ENCODE assay signal across 8 cellular contexts in the genomic region with DNA sequence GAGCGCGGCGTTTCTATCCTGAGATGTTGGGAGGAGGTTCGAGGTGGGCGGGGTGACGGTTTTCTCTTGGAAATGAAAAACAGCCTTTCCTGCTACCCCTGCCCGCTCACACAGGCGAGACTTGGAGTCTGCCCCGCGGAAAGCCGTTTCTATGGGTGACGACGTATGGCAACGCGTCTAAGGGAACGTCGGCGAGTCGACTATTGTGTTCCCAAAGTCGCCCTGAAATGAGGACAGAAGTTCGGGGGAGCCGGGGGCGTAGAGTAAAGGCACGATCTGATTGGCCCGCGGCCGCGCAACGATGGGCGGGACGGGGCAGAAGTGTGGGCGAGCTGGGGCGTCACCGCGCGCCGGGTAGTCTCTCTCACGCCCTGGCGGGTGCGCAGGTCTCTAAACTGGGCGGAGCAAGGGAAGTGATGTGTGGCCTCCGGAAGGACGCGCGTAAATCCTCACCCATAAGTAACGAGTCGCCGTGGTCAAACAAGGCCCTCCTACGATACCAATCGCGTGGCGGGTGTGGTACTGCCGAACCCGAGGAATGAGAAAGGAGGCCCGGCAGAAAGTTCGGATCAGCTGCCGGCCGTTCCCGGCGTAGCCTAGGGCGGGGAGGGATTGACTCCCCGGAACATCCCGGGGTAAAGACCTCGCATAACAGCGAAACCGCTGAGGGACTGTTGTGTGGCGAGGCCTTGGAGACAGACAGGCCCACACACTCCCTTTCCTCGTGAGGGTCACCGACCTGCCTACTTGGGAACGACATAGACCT.
DNase-seq lines count a peak whose midpoint lies in the region; ATAC-seq and TF ChIP-seq lines count a peak whose summit lies in the region.

No MANE protein-coding gene starts in this region.

- H4K20me1 ChIP-seq in DND-41 (ENCODE audit: insufficient read depth, low read length) = no peaks in the 10 kb centered on the region

- no peaks in the 10 kb centered on the region for H3K27me3 ChIP-seq in DND-41 (ENCODE audit: insufficient read depth, low read length, poor library complexity)
- no peaks in the 10 kb centered on the region for H3K27me3 ChIP-seq in Peyer's patch
- H3K27me3 ChIP-seq in esophagus squamous epithelium = no peaks in the 10 kb centered on the region

- no peaks in the 10 kb centered on the region for H3K79me2 ChIP-seq in DND-41 (ENCODE audit: insufficient read depth, low read length)

- peak overlapping the region; percentile 96 for H2AFZ ChIP-seq in DND-41 (ENCODE audit: low read depth, low read length)

- peak overlapping the region; percentile 61 for H3K9ac ChIP-seq in DND-41 (ENCODE audit: low read depth, low read length)

- DNase-seq in DND-41 (peak; percentile 91), Peyer's patch (peak; percentile 95 to 99 (median 97)), activated T-helper 1 cell treated with Interleukin-2 at 50 U/mL for 16 hours (ENCODE audit: low read depth) (peak; percentile 85), esophagus squamous epithelium (lab: John Stamatoyannopoulos, UW) (peak; percentile 88), myocyte (ENCODE audit: low read depth) (peak; percentile 98)
- peak; percentile 95 to 96 for DNase-seq in stimulated activated CD8-positive, alpha-beta memory T cell treated with anti-CD3 and anti-CD28 coated beads, Interleukin-7, amount 100 ng/mL, for 4 hours (ENCODE audit: low read depth in 2 of 2)

- TF ChIP-seq CTCF in DND-41 (IDR thresholded peaks at IDR 0.05; ENCODE audit: borderline replicate concordance, extremely low read depth, low read length, poor library complexity, severe bottlenecking) (no peak), Peyer's patch (IDR thresholded peaks at IDR 0.05) (peak in 1 of 6 experiments; percentile 2), esophagus squamous epithelium (IDR thresholded peaks at IDR 0.05) (peak in 1 of 6 experiments; percentile 5)

- TF ChIP-seq POLR2A in Peyer's patch (IDR thresholded peaks at IDR 0.05) (peak; percentile 65 to 78), esophagus squamous epithelium (IDR thresholded peaks at IDR 0.05) (peak in 3 of 4 donors; percentile 76 to 86 (median 86))

- peak overlapping the region; percentile 44 to 73; a peak in 3 of 4 replicates for H3K4me3 ChIP-seq in DND-41 (ENCODE audit: low read depth in 1 of 2, low read length in 2 of 2)
- H3K4me3 ChIP-seq in Peyer's patch = peak overlapping the region; percentile 62 to 82 (median 67)
- peak overlapping the region; percentile 57 to 92 (median 70) for H3K4me3 ChIP-seq in esophagus squamous epithelium

- peaks cover 15% of the 10 kb centered on the region for H3K4me1 ChIP-seq in DND-41 (ENCODE audit: insufficient read depth, low read length)
- peaks cover 0 to 3% (median 0%) of the 10 kb centered on the region in 4 donors for H3K4me1 ChIP-seq in Peyer's patch
- H3K4me1 ChIP-seq in esophagus squamous epithelium = peaks cover 0 to 14% (median 0%) of the 10 kb centered on the region in 3 donors

- WGBS in esophagus squamous epithelium, 2 donors = 5 to 7% methylated on average over 11 to 18 of the region's 70 CpGs

- intact Hi-C loops in esophagus squamous epithelium (cut with DNase I) = loop anchor here (5.0 kb wide), 1 partner anchor 227 kb away; the partner anchor contains the start of gene XPO1

- H3K36me3 ChIP-seq in DND-41 (ENCODE audit: insufficient read depth, low read length) (no peaks in the 10 kb centered on the region), KOPT-K1 (ENCODE audit: insufficient read depth, low read length) (no peaks in the 10 kb centered on the region), Peyer's patch (no peaks in the 10 kb centered on the region), esophagus squamous epithelium (no peaks in the 10 kb centered on the region)

- H3K9me3 ChIP-seq in DND-41 (ENCODE audit: insufficient read depth, low read length, severe bottlenecking) (no peaks in the 10 kb centered on the region), KOPT-K1 (ENCODE audit: insufficient read depth, low read length, poor library complexity, severe bottlenecking) (no peaks in the 10 kb centered on the region), Peyer's patch (no peaks in the 10 kb centered on the region), esophagus squamous epithelium (no peaks in the 10 kb centered on the region)

- H3K27ac ChIP-seq in DND-41 (ENCODE audit: low read length) = peak overlapping the region; percentile 78
- H3K27ac ChIP-seq in KOPT-K1 (ENCODE audit: low read depth, low read length, poor library complexity, severe bottlenecking) = peak overlapping the region; percentile 75
- peak overlapping the region; percentile 86 to 98 (median 96) for H3K27ac ChIP-seq in Peyer's patch
- peak overlapping the region; percentile 96 to 99 (median 98) for H3K27ac ChIP-seq in esophagus squamous epithelium

- peak overlapping the region; percentile 76 for H3K4me2 ChIP-seq in DND-41 (ENCODE audit: insufficient read depth, low read length)

- ATAC-seq in DND-41 (ENCODE audit: insufficient read depth, low read depth) (peak; percentile 98), GM21825 (IDR thresholded peaks at IDR 0.05; ENCODE audit: unreplicated experiment) (peak; percentile 97)

Comparison
In these comparisons a context has a peak if more than half of its experiments do, and no peak if none do; other contexts are left out.
1. Peak in every context shown above with its lines: DNase-seq, ATAC-seq, H3K4me3 ChIP-seq and H3K27ac ChIP-seq.